Comparison of ENCODE assay signal across 31 cellular contexts in genomic region chrX:40282348-40282747, GRCh38.
"Had no signal": no experiment of that assay in that cellular context is flagged by ENCODE, and none has a peak within 500 bp of the region (broad histone marks: within the 10 kb centered on the region; RNA-seq: fewer than 3 reads in every experiment).

No MANE protein-coding gene starts in this region.

- H3K27me3 Mint-ChIP-seq: activated B cell treated with CpG ODN at 0.5 μM for 24 hours; activated CD8-positive, alpha-beta T cell treated with anti-CD3 and anti-CD28 coated beads for 36 hours; activated naive CD4-positive, alpha-beta T cell treated with anti-CD3 and anti-CD28 coated beads, Interleukin-2, amount 50 U/mL, for 24 hours; activated naive CD8-positive, alpha-beta T cell treated with anti-CD3 and anti-CD28 coated beads, Interleukin-2, amount 50 U/mL, for 24 hours; effector memory CD8-positive, alpha-beta T cell; T-helper 17 cell had no signal

- H3K9me3 ChIP-seq: gastrocnemius medialis had no signal

- H3K4me3 ChIP-seq: esophagus muscularis mucosa, gastrocnemius medialis, heart left ventricle had no signal

- H3K36me3 ChIP-seq: esophagus muscularis mucosa, gastrocnemius medialis, heart left ventricle, WERI-Rb-1 had no signal

- H3K4me1 ChIP-seq: foreskin keratinocyte, gastrocnemius medialis had no signal

- ATAC-seq: activated CD4-positive, CD25-positive, alpha-beta regulatory T cell treated with anti-CD3 and anti-CD28 coated beads, Interleukin-2, amount 50 U/mL, for 24 hours; activated T-cell treated with anti-CD3 and anti-CD28 coated beads, Interleukin-2, amount 50 U/mL, for 4 hours; effector memory CD8-positive, alpha-beta T cell; foreskin keratinocyte; gastrocnemius medialis; T-helper 17 cell had no signal

- H3K27ac ChIP-seq: foreskin keratinocyte, gastrocnemius medialis, heart left ventricle, WERI-Rb-1 had no signal

- H3K27ac Mint-ChIP-seq: activated B cell treated with CpG ODN at 0.5 μM for 24 hours; activated naive CD4-positive, alpha-beta T cell treated with anti-CD3 and anti-CD28 coated beads for 36 hours; activated naive CD4-positive, alpha-beta T cell treated with anti-CD3 and anti-CD28 coated beads, Interleukin-2, amount 50 U/mL, for 24 hours; activated naive CD8-positive, alpha-beta T cell treated with anti-CD3 and anti-CD28 coated beads for 36 hours; activated T-helper 2 cell treated with anti-CD3 and anti-CD28 coated beads, Interferon-gamma antibody, Interleukin-2, Interleukin-4, amounts not matched to agents 10 μg/mL and 5 μg/mL and 100 μg/mL, durations not matched to agents 14 hours and 24 hours and 36 hours; T-helper 17 cell; T-helper 2 cell treated with Interferon-gamma antibody and Interleukin-4, amounts not matched to agents 5 μg/mL and 100 μg/mL, for 36 hours had no signal

- H3K27me3 ChIP-seq: esophagus muscularis mucosa, foreskin keratinocyte, gastrocnemius medialis, heart left ventricle had no signal

- FAIRE-seq: colon had no signal

- H3K36me3 Mint-ChIP-seq: activated naive CD4-positive, alpha-beta T cell treated with anti-CD3 and anti-CD28 coated beads, Interleukin-2, amount 50 U/mL, for 24 hours had no signal

- DNase-seq: activated B cell treated with CpG ODN at 0.5 μM for 24 hours; activated CD4-positive, alpha-beta T cell treated with anti-CD3 and anti-CD28 coated beads for 48 hours; activated CD4-positive, alpha-beta T cell treated with anti-CD3 and anti-CD28 coated beads, Interleukin-2, amount 50 U/mL, for 1 hour; activated CD4-positive, alpha-beta T cell treated with anti-CD3 and anti-CD28 coated beads, Interleukin-2, amount 50 U/mL, for 48 hours; activated CD8-positive, alpha-beta memory T cell treated with anti-CD3 and anti-CD28 coated beads for 24 hours; activated CD8-positive, alpha-beta T cell treated with anti-CD3 and anti-CD28 coated beads for 36 hours; activated effector memory CD4-positive, alpha-beta T cell treated with anti-CD3 and anti-CD28 coated beads, Interleukin-2, amount 50 U/mL, for 16 hours; activated naive CD4-positive, alpha-beta T cell treated with anti-CD3 and anti-CD28 coated beads for 36 hours; activated naive CD8-positive, alpha-beta T cell treated with anti-CD3 and anti-CD28 coated beads for 36 hours; activated naive CD8-positive, alpha-beta T cell treated with anti-CD3 and anti-CD28 coated beads, Interleukin-2, amount 50 U/mL, for 24 hours; activated T-cell treated with anti-CD3 and anti-CD28 coated beads, Interleukin-2, amount 50 U/mL, for 4 hours; caudate nucleus; cortex of kidney; dermis blood vessel endothelial cell; effector CD4-positive, alpha-beta T cell; effector memory CD8-positive, alpha-beta T cell; erythroblast; foreskin keratinocyte; gastrocnemius medialis; glutamatergic neuron; heart left ventricle; T-helper 1 cell; T-helper 17 cell; T1000; WERI-Rb-1 had no signal

- H3K9me3 Mint-ChIP-seq: activated naive CD4-positive, alpha-beta T cell treated with anti-CD3 and anti-CD28 coated beads, Interleukin-2, amount 50 U/mL, for 24 hours had no signal

- H3K4me3 Mint-ChIP-seq: activated B cell treated with CpG ODN at 0.5 μM for 24 hours; activated CD8-positive, alpha-beta T cell treated with anti-CD3 and anti-CD28 coated beads for 36 hours; activated naive CD4-positive, alpha-beta T cell treated with anti-CD3 and anti-CD28 coated beads for 36 hours; activated naive CD4-positive, alpha-beta T cell treated with anti-CD3 and anti-CD28 coated beads, Interleukin-2, amount 50 U/mL, for 24 hours; activated naive CD8-positive, alpha-beta T cell treated with anti-CD3 and anti-CD28 coated beads for 36 hours; activated naive CD8-positive, alpha-beta T cell treated with anti-CD3 and anti-CD28 coated beads, Interleukin-2, amount 50 U/mL, for 24 hours; activated T-cell treated with anti-CD3 and anti-CD28 coated beads, Interleukin-2, amount 50 U/mL, for 4 hours; T-helper 17 cell; T-helper 2 cell treated with Interferon-gamma antibody and Interleukin-4, amounts not matched to agents 5 μg/mL and 100 μg/mL, for 36 hours had no signal
